In the genomic region with DNA sequence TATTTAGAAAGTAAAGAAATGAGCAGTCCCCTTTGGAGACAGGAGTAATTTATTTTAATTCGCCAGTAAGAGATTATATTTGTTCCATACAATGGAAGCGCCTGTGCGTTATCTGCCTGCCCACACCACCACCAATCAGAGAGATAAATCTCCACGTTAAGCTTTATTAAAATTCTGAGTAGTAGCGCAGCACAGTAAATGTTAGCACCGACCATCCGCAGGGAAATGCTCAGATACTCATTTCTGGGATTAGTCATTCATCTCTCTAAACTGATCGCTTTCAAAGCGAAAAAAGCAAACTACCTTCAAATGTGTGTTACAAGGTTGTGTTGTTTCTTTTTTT, we compare ENCODE assay signal across 8 cellular contexts. TPM values are rescaled to one million over a fixed set of nuclear protein-coding genes. Genes with fewer than 3 reads are reported as not detected.
DNase-seq lines count a peak whose midpoint lies in the region; ATAC-seq and TF ChIP-seq lines count a peak whose summit lies in the region.

No MANE protein-coding gene starts in this region.

- 0% methylated on average over 5 of the region's 9 CpGs; no CpG with 5 or more reads in 1 of the 2 experiments for WGBS in mesodermal cell (ENCODE audit: insufficient coverage in 2 of 2), 2 experiments

- intact Hi-C loops in breast epithelium (cut with DNase I; ENCODE audit: low total_unique reads) = no loop called here

- H3K4me1 ChIP-seq in breast epithelium (no peaks in the 10 kb centered on the region), mesodermal cell (ENCODE audit: control insufficient read depth, insufficient read depth, low read length, poor library complexity, severe bottlenecking) (peaks cover 10% of the 10 kb centered on the region)

- peaks cover 2% of the 10 kb centered on the region for H3K27me3 ChIP-seq in GM06990 (replicated peaks; ENCODE audit: control insufficient read depth, insufficient read depth, low read length)
- no peaks in the 10 kb centered on the region for H3K27me3 ChIP-seq in breast epithelium

- H3K27ac ChIP-seq in breast epithelium (peak overlapping the region; percentile 91 to 97), mesodermal cell (ENCODE audit: low read depth, low read length, severe bottlenecking) (no peak overlapping the region)

- H3K36me3 ChIP-seq in GM06990 (ENCODE audit: control insufficient read depth, insufficient read depth, low read length) = no peaks in the 10 kb centered on the region
- no peaks in the 10 kb centered on the region for H3K36me3 ChIP-seq in breast epithelium
- peaks cover 23% of the 10 kb centered on the region for H3K36me3 ChIP-seq in mesodermal cell (ENCODE audit: control insufficient read depth, insufficient read depth, low read length)

- no peak for TF ChIP-seq CTCF in GM06990 (IDR thresholded peaks at IDR 0.05; ENCODE audit: insufficient read depth, low read length, poor library complexity, severe bottlenecking)
- TF ChIP-seq CTCF in breast epithelium (IDR thresholded peaks at IDR 0.05) = no peak

- TF ChIP-seq POLR2A in breast epithelium (IDR thresholded peaks at IDR 0.05) = no peak

- no peaks in the 10 kb centered on the region for H3K9me3 ChIP-seq in breast epithelium
- H3K9me3 ChIP-seq in mesodermal cell (ENCODE audit: control insufficient read depth, low read length) = no peaks in the 10 kb centered on the region

- DNase-seq in GM06990 (ENCODE audit: extremely low read depth, insufficient read length) (no peak), NCI-H345 (lab: John Stamatoyannopoulos, UW) (peak; percentile 56), breast epithelium (ENCODE audit: low spot score in 2 of 2) (no peak), NOMO-1 treated with DMSO at 0.1 percent for 48 hours (lab: John Stamatoyannopoulos, UW; ENCODE audit: unreplicated experiment) (no peak), foreskin melanocyte (no peak), COLO829 (ENCODE audit: low spot score) (no peak)

- no peak for ATAC-seq in GM21786 (IDR thresholded peaks at IDR 0.05; ENCODE audit: unreplicated experiment)

- H3K4me3 ChIP-seq in GM06990 (replicated peaks; ENCODE audit: low read depth, low read length) (peak overlapping the region; percentile 74; the same call in 1 of the 2 replicates), breast epithelium (peak overlapping the region; percentile 96 to 100 (median 96)), mesodermal cell (ENCODE audit: extremely low read depth, insufficient read depth, low read length, poor library complexity, severe bottlenecking) (peak overlapping the region; percentile 79)

RNA-seq across cellular contexts. Expression of a gene that starts 1.2 kb away (rescaled TPM):
- total RNA-seq in breast epithelium = 10 to 100 TPM; 48.0 to 60.0 (median 57.5) TPM
- polyA plus RNA-seq in mesodermal cell (2013, experiment 1 of 2) = 22.4 TPM
- 20.2 TPM for polyA plus RNA-seq in mesodermal cell (2013, experiment 2 of 2)
